23 cellular contexts compared by ENCODE assay signal in genomic region chrX:97089116-97089515, GRCh38.
A peak's percentile ranks its signal among the peaks of the same experiment; 100 is the strongest.
DNase-seq lines count a peak whose midpoint lies in the region; ATAC-seq, FAIRE-seq and TF ChIP-seq lines count a peak whose summit lies in the region.
"Had no signal": no experiment of that assay in that cellular context is flagged by ENCODE, and none has a peak within 500 bp of the region (broad histone marks: within the 10 kb centered on the region; RNA-seq: fewer than 3 reads in every experiment).

No MANE protein-coding gene starts in this region.

- H4K12ac ChIP-seq in trophoblast cell (ENCODE audit: low read depth, low read length), result no peak overlapping the region

- H3K27me3 ChIP-seq in astrocyte (ENCODE audit: insufficient read depth, low read length), result no peaks in the 10 kb centered on the region
- no peaks in the 10 kb centered on the region for H3K27me3 ChIP-seq in trophoblast cell (ENCODE audit: insufficient read depth, low read length)

- no peak overlapping the region for H3K23ac ChIP-seq in trophoblast cell (ENCODE audit: low read length)

- DNase-seq in ELF-1 (ENCODE audit: low read depth, low spot score) (peak; percentile 6), astrocyte (ENCODE audit: low read depth) (no peak), islet precursor cell (peak; percentile 57), trophoblast cell (peak; percentile 1 to 45), ACHN (no peak), NCI-H524 (lab: John Stamatoyannopoulos, UW) (no peak), cerebellum (ENCODE audit: low spot score) (no peak)
- DNase-seq: 8988T; AML-193; Caco-2; Calu3; CD4-positive, alpha-beta T cell; CD8-positive, alpha-beta T cell; DMS79 treated with DMSO at 0.1 percent for 48 hours; GDM1 had no signal

- no peaks in the 10 kb centered on the region for H3K79me1 ChIP-seq in trophoblast cell (ENCODE audit: low read length)

- no peak overlapping the region for H2BK120ac ChIP-seq in trophoblast cell (ENCODE audit: insufficient read depth, low read length, poor library complexity)

- H3K27ac ChIP-seq in astrocyte (ENCODE audit: low read depth, low read length) (no peak overlapping the region), trophoblast cell (ENCODE audit: low read depth, low read length) (no peak overlapping the region)
- H3K27ac ChIP-seq: BLaER1 treated with 17β-estradiol and CSF1 and Interleukin-3, amounts not matched to agents 10 nM and 100 nM; C4-2B had no signal

- no peak for ATAC-seq in HG02642 (IDR thresholded peaks at IDR 0.05; ENCODE audit: poor library complexity, unreplicated experiment)
- ATAC-seq: CD8-positive, alpha-beta T cell; GM12878 had no signal

- no peak overlapping the region for H3K27ac Mint-ChIP-seq in astrocyte (ENCODE audit: unreplicated experiment)
- H3K27ac Mint-ChIP-seq: B cell; CD4-positive, alpha-beta T cell; CD8-positive, alpha-beta T cell had no signal

- peak; percentile 88 for FAIRE-seq in astrocyte (lab: Jason Lieb, UNC)
- FAIRE-seq: A204.1, D721Med, GM12878, GM12892 had no signal

- H3K4me2 ChIP-seq in astrocyte (ENCODE audit: low read length) (no peak overlapping the region), trophoblast cell (ENCODE audit: low read length) (no peak overlapping the region)
- H3K4me2 ChIP-seq: BLaER1 treated with 17β-estradiol and CSF1 and Interleukin-3, amounts not matched to agents 10 nM and 100 nM had no signal

- no peak overlapping the region for H2AK5ac ChIP-seq in trophoblast cell (ENCODE audit: low read length)

- no peak overlapping the region for H3K9ac ChIP-seq in astrocyte (ENCODE audit: low read length)
- H3K9ac ChIP-seq in trophoblast cell (ENCODE audit: low read length), result no peak overlapping the region
- H3K9ac ChIP-seq: BLaER1 treated with 17β-estradiol and CSF1 and Interleukin-3, amounts not matched to agents 10 nM and 100 nM had no signal

- no peaks in the 10 kb centered on the region for H4K20me1 ChIP-seq in astrocyte (ENCODE audit: insufficient read depth, low read length)
- H4K20me1 ChIP-seq: BLaER1 treated with 17β-estradiol and CSF1 and Interleukin-3, amounts not matched to agents 10 nM and 100 nM had no signal

- H3K79me2 ChIP-seq in astrocyte (ENCODE audit: insufficient read depth, low read length), result no peaks in the 10 kb centered on the region
- H3K79me2 ChIP-seq in trophoblast cell (ENCODE audit: control insufficient read depth, insufficient read depth, low read length, poor library complexity), result no peaks in the 10 kb centered on the region

- H3K4ac ChIP-seq in trophoblast cell (ENCODE audit: low read depth, low read length), result no peak overlapping the region

- no peak overlapping the region for H2BK12ac ChIP-seq in trophoblast cell (ENCODE audit: low read length)

- H3K36me3 Mint-ChIP-seq in astrocyte (ENCODE audit: low read depth, unreplicated experiment), result no peaks in the 10 kb centered on the region

- in situ Hi-C loops in ACHN (cut with HindIII; ENCODE audit: low pct_ligation_motif_present, low pct_unique_long_range_greater_than_20kb, low sequenced_read_pairs), result no loop called here

- H3K9me3 ChIP-seq in astrocyte (ENCODE audit: insufficient read depth, low read depth, low read length), result no peaks in the 10 kb centered on the region
- no peaks in the 10 kb centered on the region for H3K9me3 ChIP-seq in trophoblast cell (ENCODE audit: insufficient read depth, low read depth, low read length)
- H3K9me3 ChIP-seq: BLaER1 treated with 17β-estradiol and CSF1 and Interleukin-3, amounts not matched to agents 10 nM and 100 nM; Caco-2 had no signal

- no peak overlapping the region for H2BK5ac ChIP-seq in trophoblast cell (ENCODE audit: low read depth, low read length, poor library complexity)

- H3K9me3 Mint-ChIP-seq in astrocyte (ENCODE audit: unreplicated experiment), result no peaks in the 10 kb centered on the region
- H3K9me3 Mint-ChIP-seq: CD4-positive, alpha-beta T cell; CD8-positive, alpha-beta T cell had no signal

- H3K14ac ChIP-seq in trophoblast cell (ENCODE audit: low read length), result no peak overlapping the region

- no CpG with 5 or more reads among the region's 1 CpG for WGBS in trophoblast cell (ENCODE audit: extremely low coverage, insufficient coverage, insufficient read length)

- H3K4me1 ChIP-seq in astrocyte (ENCODE audit: insufficient read depth, low read length) (no peaks in the 10 kb centered on the region), trophoblast cell (ENCODE audit: control insufficient read depth in 1 of 2, insufficient read depth in 2 of 2, low read length in 2 of 2) (no peaks in the 10 kb centered on the region)
- H3K4me1 ChIP-seq: BLaER1 treated with 17β-estradiol and CSF1 and Interleukin-3, amounts not matched to agents 10 nM and 100 nM; Caco-2 had no signal

- H4K91ac ChIP-seq in trophoblast cell (ENCODE audit: low read depth, low read length), result no peak overlapping the region

- H3K4me1 Mint-ChIP-seq in astrocyte (ENCODE audit: low read depth, unreplicated experiment), result no peaks in the 10 kb centered on the region
- H3K4me1 Mint-ChIP-seq: B cell had no signal

- no peak for TF ChIP-seq CTCF in astrocyte (IDR thresholded peaks at IDR 0.05; ENCODE audit: insufficient read depth, low read depth, low read length)

- no peaks in the 10 kb centered on the region for H3K36me3 ChIP-seq in astrocyte (ENCODE audit: insufficient read depth, low read length)
- no peaks in the 10 kb centered on the region for H3K36me3 ChIP-seq in trophoblast cell (ENCODE audit: control insufficient read depth in 1 of 2, insufficient read depth in 2 of 2, low read length in 2 of 2)

- H3K18ac ChIP-seq in trophoblast cell (ENCODE audit: low read length), result no peak overlapping the region

- H3K4me3 ChIP-seq in astrocyte (ENCODE audit: insufficient read depth, low read depth, low read length) (no peak overlapping the region), trophoblast cell (ENCODE audit: low read depth, low read length) (no peak overlapping the region)
- H3K4me3 ChIP-seq: BLaER1 treated with 17β-estradiol and CSF1 and Interleukin-3, amounts not matched to agents 10 nM and 100 nM; GM12878 had no signal

- no peak overlapping the region for H4K8ac ChIP-seq in trophoblast cell (ENCODE audit: low read depth, low read length)

- no peaks in the 10 kb centered on the region for H3K27me3 Mint-ChIP-seq in astrocyte (ENCODE audit: low read depth, unreplicated experiment)
- H3K27me3 Mint-ChIP-seq: B cell; CD4-positive, alpha-beta T cell had no signal

- H2AFZ ChIP-seq in astrocyte (ENCODE audit: low read depth, low read length), result no peak overlapping the region
- H2AFZ ChIP-seq in trophoblast cell (ENCODE audit: insufficient read depth, low read length, poor library complexity), result no peak overlapping the region

- H3K4me3 Mint-ChIP-seq in astrocyte (ENCODE audit: unreplicated experiment), result no peak overlapping the region
- H3K4me3 Mint-ChIP-seq: B cell; CD4-positive, alpha-beta T cell; CD8-positive, alpha-beta T cell had no signal

Comparison
In these comparisons a context has a peak if more than half of its experiments do, and no peak if none do; other contexts are left out.
1. DNase-seq: peak in ELF-1 (single experiment), islet precursor cell (single experiment) and trophoblast cell (2 of 2); none in astrocyte (single experiment), ACHN (single experiment), NCI-H524 (0 of 2) and cerebellum (single experiment).